Comparison of ENCODE assay signal across 1 cellular context in the genomic region with DNA sequence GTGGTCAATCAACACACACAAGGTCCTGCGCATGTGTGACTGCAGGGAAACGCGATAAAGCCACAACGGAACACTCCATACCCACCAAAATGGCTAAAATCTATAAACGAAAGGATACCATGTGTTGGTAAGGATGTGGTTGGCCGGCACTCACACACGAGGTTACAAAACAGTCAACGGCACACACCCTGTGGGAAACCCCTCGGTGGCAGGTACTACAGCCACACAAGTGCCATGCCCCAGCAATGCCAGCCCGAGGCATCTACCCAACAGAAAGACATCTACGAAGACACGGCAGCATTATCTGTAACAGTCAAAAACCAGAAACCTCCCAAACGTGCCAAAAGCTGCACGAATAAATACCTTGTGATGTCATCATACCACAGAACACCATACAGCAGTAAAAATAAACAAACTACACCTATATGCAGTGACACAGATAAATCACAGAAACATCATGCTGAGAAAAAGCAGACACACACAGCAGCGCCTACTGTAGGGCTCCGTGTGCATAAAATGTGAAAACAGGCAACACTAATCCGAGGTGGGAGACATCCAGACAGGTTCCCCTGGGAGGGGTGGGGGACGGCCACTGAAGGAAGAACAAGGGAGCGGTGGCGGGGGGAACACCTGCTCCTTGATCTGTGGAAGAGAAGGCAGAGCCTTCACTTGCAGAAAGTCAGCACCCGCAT.
TF ChIP-seq lines count a peak whose summit lies in the region.

No MANE protein-coding gene starts in this region.

TF ChIP-seq in GM23338, 12 proteins besides CTCF, POLR2A, EP300 and RAD21 (continued from another document):
- TF ChIP-seq, protein P1, sequence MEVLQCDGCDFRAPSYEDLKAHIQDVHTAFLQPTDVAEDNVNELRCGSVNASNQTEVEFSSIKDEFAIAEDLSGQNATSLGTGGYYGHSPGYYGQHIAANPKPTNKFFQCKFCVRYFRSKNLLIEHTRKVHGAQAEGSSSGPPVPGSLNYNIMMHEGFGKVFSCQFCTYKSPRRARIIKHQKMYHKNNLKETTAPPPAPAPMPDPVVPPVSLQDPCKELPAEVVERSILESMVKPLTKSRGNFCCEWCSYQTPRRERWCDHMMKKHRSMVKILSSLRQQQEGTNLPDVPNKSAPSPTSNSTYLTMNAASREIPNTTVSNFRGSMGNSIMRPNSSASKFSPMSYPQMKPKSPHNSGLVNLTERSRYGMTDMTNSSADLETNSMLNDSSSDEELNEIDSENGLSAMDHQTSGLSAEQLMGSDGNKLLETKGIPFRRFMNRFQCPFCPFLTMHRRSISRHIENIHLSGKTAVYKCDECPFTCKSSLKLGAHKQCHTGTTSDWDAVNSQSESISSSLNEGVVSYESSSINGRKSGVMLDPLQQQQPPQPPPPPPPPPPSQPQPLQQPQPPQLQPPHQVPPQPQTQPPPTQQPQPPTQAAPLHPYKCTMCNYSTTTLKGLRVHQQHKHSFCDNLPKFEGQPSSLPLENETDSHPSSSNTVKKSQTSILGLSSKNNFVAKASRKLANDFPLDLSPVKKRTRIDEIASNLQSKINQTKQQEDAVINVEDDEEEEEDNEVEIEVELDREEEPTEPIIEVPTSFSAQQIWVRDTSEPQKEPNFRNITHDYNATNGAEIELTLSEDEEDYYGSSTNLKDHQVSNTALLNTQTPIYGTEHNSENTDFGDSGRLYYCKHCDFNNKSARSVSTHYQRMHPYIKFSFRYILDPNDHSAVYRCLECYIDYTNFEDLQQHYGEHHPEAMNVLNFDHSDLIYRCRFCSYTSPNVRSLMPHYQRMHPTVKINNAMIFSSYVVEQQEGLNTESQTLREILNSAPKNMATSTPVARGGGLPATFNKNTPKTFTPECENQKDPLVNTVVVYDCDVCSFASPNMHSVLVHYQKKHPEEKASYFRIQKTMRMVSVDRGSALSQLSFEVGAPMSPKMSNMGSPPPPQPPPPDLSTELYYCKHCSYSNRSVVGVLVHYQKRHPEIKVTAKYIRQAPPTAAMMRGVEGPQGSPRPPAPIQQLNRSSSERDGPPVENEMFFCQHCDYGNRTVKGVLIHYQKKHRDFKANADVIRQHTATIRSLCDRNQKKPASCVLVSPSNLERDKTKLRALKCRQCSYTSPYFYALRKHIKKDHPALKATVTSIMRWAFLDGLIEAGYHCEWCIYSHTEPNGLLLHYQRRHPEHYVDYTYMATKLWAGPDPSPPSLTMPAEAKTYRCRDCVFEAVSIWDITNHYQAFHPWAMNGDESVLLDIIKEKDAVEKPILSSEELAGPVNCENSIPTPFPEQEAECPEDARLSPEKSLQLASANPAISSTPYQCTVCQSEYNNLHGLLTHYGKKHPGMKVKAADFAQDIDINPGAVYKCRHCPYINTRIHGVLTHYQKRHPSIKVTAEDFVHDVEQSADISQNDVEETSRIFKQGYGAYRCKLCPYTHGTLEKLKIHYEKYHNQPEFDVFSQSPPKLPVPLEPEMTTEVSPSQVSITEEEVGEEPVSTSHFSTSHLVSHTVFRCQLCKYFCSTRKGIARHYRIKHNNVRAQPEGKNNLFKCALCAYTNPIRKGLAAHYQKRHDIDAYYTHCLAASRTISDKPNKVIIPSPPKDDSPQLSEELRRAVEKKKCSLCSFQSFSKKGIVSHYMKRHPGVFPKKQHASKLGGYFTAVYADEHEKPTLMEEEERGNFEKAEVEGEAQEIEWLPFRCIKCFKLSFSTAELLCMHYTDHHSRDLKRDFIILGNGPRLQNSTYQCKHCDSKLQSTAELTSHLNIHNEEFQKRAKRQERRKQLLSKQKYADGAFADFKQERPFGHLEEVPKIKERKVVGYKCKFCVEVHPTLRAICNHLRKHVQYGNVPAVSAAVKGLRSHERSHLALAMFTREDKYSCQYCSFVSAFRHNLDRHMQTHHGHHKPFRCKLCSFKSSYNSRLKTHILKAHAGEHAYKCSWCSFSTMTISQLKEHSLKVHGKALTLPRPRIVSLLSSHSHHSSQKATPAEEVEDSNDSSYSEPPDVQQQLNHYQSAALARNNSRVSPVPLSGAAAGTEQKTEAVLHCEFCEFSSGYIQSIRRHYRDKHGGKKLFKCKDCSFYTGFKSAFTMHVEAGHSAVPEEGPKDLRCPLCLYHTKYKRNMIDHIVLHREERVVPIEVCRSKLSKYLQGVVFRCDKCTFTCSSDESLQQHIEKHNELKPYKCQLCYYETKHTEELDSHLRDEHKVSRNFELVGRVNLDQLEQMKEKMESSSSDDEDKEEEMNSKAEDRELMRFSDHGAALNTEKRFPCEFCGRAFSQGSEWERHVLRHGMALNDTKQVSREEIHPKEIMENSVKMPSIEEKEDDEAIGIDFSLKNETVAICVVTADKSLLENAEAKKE (CRISPR knock-in tag; IDR thresholded peaks at IDR 0.05), result no peak
- TF ChIP-seq EZH2phosphoT487 (IDR thresholded peaks at IDR 0.05; ENCODE audit: unreplicated experiment) (no peak), EZH2 (IDR thresholded peaks at IDR 0.05; ENCODE audit: low read depth, unreplicated experiment) (no peak), CREB1 (CRISPR knock-in tag; IDR thresholded peaks at IDR 0.05; ENCODE audit: low read depth) (no peak), NANOG (IDR thresholded peaks at IDR 0.05; ENCODE audit: borderline replicate concordance) (no peak)
